In the genomic region with DNA sequence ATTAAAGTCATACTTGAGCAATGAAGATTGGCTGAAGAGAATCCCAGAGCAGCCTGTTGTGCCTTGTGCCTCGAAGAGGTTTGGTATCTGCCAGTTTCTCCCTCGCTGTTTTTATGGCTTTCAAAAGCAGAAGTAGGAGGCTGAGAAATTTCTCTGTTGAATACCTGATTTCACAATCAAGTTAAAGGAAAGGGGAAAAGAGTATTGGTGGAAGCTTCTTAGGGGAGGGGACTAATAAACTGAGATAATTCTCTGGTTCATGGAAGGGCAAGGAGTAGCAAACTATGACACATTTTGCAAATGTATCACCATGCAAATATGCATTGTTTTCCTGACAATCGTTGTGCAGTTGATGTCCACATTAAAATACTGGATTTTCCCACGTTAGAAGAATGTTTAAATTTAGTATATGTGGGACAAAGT, we compare ENCODE assay signal across 12 cellular contexts. TPM values are rescaled to one million over a fixed set of nuclear protein-coding genes. Genes with fewer than 3 reads are reported as not detected.
A peak's percentile ranks its signal among the peaks of the same experiment; 100 is the strongest.
DNase-seq lines count a peak whose midpoint lies in the region; ATAC-seq, FAIRE-seq and TF ChIP-seq lines count a peak whose summit lies in the region.
"Had no signal": no experiment of that assay in that cellular context is flagged by ENCODE, and none has a peak within 500 bp of the region (broad histone marks: within the 10 kb centered on the region; RNA-seq: fewer than 3 reads in every experiment).

A gene (minus strand): TSS at position 85 of the 423 bp plus-strand sequence. CDS start 550 bp downstream, outside the sequence.

- H4K20me1 ChIP-seq in endothelial cell of umbilical vein (replicated peaks; ENCODE audit: control insufficient read depth, extremely low read depth, insufficient read depth, low read length) = no peaks in the 10 kb centered on the region

- ATAC-seq in GM18498 (IDR thresholded peaks at IDR 0.05; ENCODE audit: unreplicated experiment) (no peak), right cardiac atrium (no peak), HG03571 (IDR thresholded peaks at IDR 0.05; ENCODE audit: unreplicated experiment) (no peak)

- no peaks in the 10 kb centered on the region for H3K36me3 ChIP-seq in endothelial cell of umbilical vein (ENCODE audit: control insufficient read depth in 2 of 2, extremely low read depth in 1 of 2, insufficient read depth in 2 of 2, low read length in 2 of 2)

- H3K4me3 ChIP-seq in endothelial cell of umbilical vein (replicated peaks in 1 of 3; ENCODE audit: insufficient read depth in 1 of 3, low read depth in 1 of 3, low read length in 3 of 3) (no peak within 1 kb of the TSS), right cardiac atrium (ENCODE audit: low read length) (no peak within 1 kb of the TSS)

- no peak within 1 kb of the TSS for H3K27ac ChIP-seq in endothelial cell of umbilical vein (ENCODE audit: insufficient read depth, low read depth, low read length)
- H3K27ac ChIP-seq in right cardiac atrium (ENCODE audit: low read length) = no peak within 1 kb of the TSS

- CTCF ChIA-PET in endothelial cell of umbilical vein (lab: Charles Lee) = interaction anchor here (0.8 to 2.1 kb wide), 4 partner anchors 10 to 87 kb away, joined by 3 to 6 read pairs (median 4); no protein-coding TSS in a partner anchor

- dilution Hi-C loops in endothelial cell of umbilical vein (cut with MboI; ENCODE audit: extremely low pct_ligation_motif_present, low sequenced_read_pairs) = no loop called here

- POLR2A ChIA-PET in endothelial cell of umbilical vein (lab: Charles Lee) = no interaction called here

- H2AFZ ChIP-seq in endothelial cell of umbilical vein (ENCODE audit: low read depth, low read length) = no peak within 1 kb of the TSS

- peaks cover 10% of the 10 kb centered on the region for H3K4me1 ChIP-seq in endothelial cell of umbilical vein (ENCODE audit: control insufficient read depth, extremely low read depth, insufficient read depth, low read length)
- H3K4me1 ChIP-seq in right cardiac atrium (ENCODE audit: control insufficient read depth, insufficient read depth, low read length) = no peaks in the 10 kb centered on the region

- peaks cover 0 to 19% of the 10 kb centered on the region in 2 experiments for H3K27me3 ChIP-seq in endothelial cell of umbilical vein (ENCODE audit: control insufficient read depth in 2 of 2, insufficient read depth in 2 of 2, low read length in 2 of 2)
- H3K27me3 ChIP-seq in right cardiac atrium (ENCODE audit: control insufficient read depth, insufficient read depth) = no peaks in the 10 kb centered on the region

- DNase-seq in EL (peak; percentile 86), NOMO-1 treated with dmso at 0.1 percent for 144 hours (lab: John Stamatoyannopoulos, UW; ENCODE audit: unreplicated experiment) (peak; percentile 85), endothelial cell of umbilical vein (ENCODE audit: low read depth, low spot score) (peak; percentile 11), non-pigmented ciliary epithelial cell (ENCODE audit: low read depth) (peak; percentile 77), NCI-H146 treated with DMSO at 0.1 percent for 48 hours (lab: John Stamatoyannopoulos, UW; ENCODE audit: unreplicated experiment) (no peak), right cardiac atrium (no peak)
- DNase-seq: activated T-cell treated with anti-CD3 and anti-CD28 coated beads, Interleukin-2, amount 50 U/mL, for 1 hour had no signal

- H3K79me2 ChIP-seq in endothelial cell of umbilical vein (ENCODE audit: control insufficient read depth, insufficient read depth, low read length) = no peaks in the 10 kb centered on the region

- 41% methylated on average over 4 of the region's 4 CpGs for WGBS in right cardiac atrium

- no peaks in the 10 kb centered on the region for H3K9me1 ChIP-seq in endothelial cell of umbilical vein (replicated peaks; ENCODE audit: control insufficient read depth, extremely low read depth, insufficient read depth, low read length)

- H3K9ac ChIP-seq in endothelial cell of umbilical vein (replicated peaks; ENCODE audit: extremely low read depth, insufficient read depth, low read length) = no peak within 1 kb of the TSS

- intact Hi-C loops in endothelial cell of umbilical vein (cut with micrococcal nuclease) (no loop called here), right cardiac atrium (cut with DNase I) (no loop called here)

- H3K9me3 ChIP-seq in endothelial cell of umbilical vein (replicated peaks; ENCODE audit: control insufficient read depth, insufficient read depth, low read length) (no peaks in the 10 kb centered on the region), right cardiac atrium (ENCODE audit: control insufficient read depth, low read length) (no peaks in the 10 kb centered on the region)

- no TSS peak for BruUV-seq in endothelial cell of umbilical vein (replicated peaks; lab: Mats Ljungman, UMichigan)

- FAIRE-seq in endothelial cell of umbilical vein (lab: Jason Lieb, UNC) = no peak
- FAIRE-seq: RCC 7860 had no signal

- H3K4me2 ChIP-seq in endothelial cell of umbilical vein (ENCODE audit: insufficient read depth, low read length) = no peak within 1 kb of the TSS

- TF ChIP-seq POLR2A in endothelial cell of umbilical vein (IDR thresholded peaks at IDR 0.05; ENCODE audit: low read depth, low read length) = no peak

- TF ChIP-seq CTCF in endothelial cell of umbilical vein (IDR thresholded peaks at IDR 0.05; ENCODE audit: extremely low read depth in 1 of 2, insufficient read depth in 1 of 2, low read depth in 1 of 2, low read length in 2 of 2) = no peak

TF ChIP-seq in endothelial cell of umbilical vein, 7 proteins besides CTCF, POLR2A, EP300 and RAD21:
- TF ChIP-seq, protein P1, sequence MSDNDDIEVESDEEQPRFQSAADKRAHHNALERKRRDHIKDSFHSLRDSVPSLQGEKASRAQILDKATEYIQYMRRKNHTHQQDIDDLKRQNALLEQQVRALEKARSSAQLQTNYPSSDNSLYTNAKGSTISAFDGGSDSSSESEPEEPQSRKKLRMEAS (IDR thresholded peaks at IDR 0.05; ENCODE audit: insufficient read depth, insufficient read length) = no peak
- TF ChIP-seq POLR2AphosphoS5 (IDR thresholded peaks at IDR 0.05; ENCODE audit: insufficient read depth, low read depth, low read length) (no peak), JUN (IDR thresholded peaks at IDR 0.05; ENCODE audit: borderline replicate concordance, insufficient read depth, insufficient read length, low read depth) (peak; percentile 44), GATA2 (IDR thresholded peaks at IDR 0.05; ENCODE audit: insufficient read depth, insufficient read length, low read depth, low read length) (no peak), FOS (IDR thresholded peaks at IDR 0.05; ENCODE audit: borderline replicate concordance, insufficient read depth, low read length) (no peak), MYC (IDR thresholded peaks at IDR 0.05; ENCODE audit: low read depth, low read length) (no peak), EZH2 (IDR thresholded peaks at IDR 0.05; ENCODE audit: borderline replicate concordance, low read depth, low read length, severe bottlenecking) (no peak)

RNA-seq across cellular contexts. Expression of the gene that starts here (rescaled TPM):
- total RNA-seq in endothelial cell of umbilical vein (not detected in 2 replicates), right cardiac atrium (1 to 10 TPM in 2 of 4 donors, under 1 TPM in 1, not detected in 1; 0.14 to 2.1 (median 1.7) TPM)
- polyA plus RNA-seq in endothelial cell of umbilical vein (0.25 TPM in 1 of 2 replicates, not detected in the other), right cardiac atrium (0.70 TPM)
- polyA plus RNA-seq in endothelial cell of umbilical vein (2011; cell fraction: cytosol; rRNA removed) = 0.10 and 0.27 TPM in 2 replicates
- 0.32 and 0.43 TPM in 2 replicates for polyA plus RNA-seq in endothelial cell of umbilical vein (2011; cell fraction: nucleus; rRNA removed)
- 0.48 and 0.70 TPM in 2 replicates for polyA plus RNA-seq in endothelial cell of umbilical vein (2012)
- polyA minus RNA-seq in endothelial cell of umbilical vein = 0.53 TPM in 1 of 2 replicates, not detected in the other
- polyA minus RNA-seq in endothelial cell of umbilical vein (2011; cell fraction: cytosol; rRNA and poly(A)+ RNA removed) = 1.3 TPM
- polyA minus RNA-seq in endothelial cell of umbilical vein (2011; cell fraction: nucleus; rRNA and poly(A)+ RNA removed) = 0.53 and 0.96 TPM in 2 replicates
- total RNA-seq: myocyte had no signal
- polyA plus RNA-seq: IgD-negative memory B cell had no signal

Comparison
In these comparisons a context has a peak if more than half of its experiments do, and no peak if none do; other contexts are left out.
1. DNase-seq: peak in EL (single experiment), NOMO-1 treated with dmso at 0.1 percent for 144 hours (single experiment), endothelial cell of umbilical vein (single experiment) and non-pigmented ciliary epithelial cell (single experiment); none in NCI-H146 treated with DMSO at 0.1 percent for 48 hours (single experiment) and right cardiac atrium (0 of 3).